Comparison of ENCODE assay signal across 8 cellular contexts in the genomic region with DNA sequence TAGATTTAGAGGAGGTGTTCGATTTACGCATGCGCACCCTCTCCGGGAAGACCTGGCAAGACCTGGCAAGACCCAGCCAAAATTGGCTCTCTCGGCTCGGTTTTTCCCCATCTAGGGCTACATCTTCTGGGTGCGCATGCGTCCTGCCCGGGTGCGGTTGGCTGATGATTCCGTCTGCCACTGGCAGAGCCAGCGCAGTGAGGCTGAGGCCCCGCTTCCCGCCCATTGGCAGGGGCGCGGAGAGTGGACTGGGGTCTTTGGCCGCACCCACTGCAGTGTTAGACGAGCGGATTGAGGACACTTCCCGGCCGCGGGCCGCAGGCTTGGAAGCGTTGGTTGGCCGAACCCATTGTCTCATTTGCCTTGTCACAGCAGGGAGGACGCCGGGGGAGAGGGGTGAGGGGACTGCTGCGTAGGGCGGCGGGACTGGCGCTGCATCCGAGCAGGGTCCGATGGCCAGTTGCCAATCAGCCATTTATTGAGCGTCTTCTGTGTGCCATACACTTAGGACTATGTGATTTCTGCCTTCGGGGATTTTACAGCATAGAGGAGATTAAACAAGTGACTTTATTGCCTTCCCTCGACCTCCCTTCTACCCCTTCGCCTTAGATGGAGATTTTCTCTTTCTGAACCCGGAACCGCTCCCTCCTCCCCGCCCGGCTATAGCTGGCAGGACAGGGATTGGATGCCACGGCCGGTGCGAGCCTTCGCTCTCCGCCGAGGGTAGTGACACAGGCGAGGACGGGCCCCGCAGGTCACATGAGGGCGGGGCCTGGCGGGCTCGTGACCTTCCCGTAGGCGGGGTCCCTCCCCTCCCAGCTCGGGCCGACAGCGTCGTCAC.
DNase-seq lines count a peak whose midpoint lies in the region; ATAC-seq lines count a peak whose summit lies in the region.

No MANE protein-coding gene starts in this region.

- no peaks in the 10 kb centered on the region for H3K27me3 Mint-ChIP-seq in activated naive CD4-positive, alpha-beta T cell treated with anti-CD3 and anti-CD28 coated beads, Interleukin-2, amount 50 U/mL, for 24 hours

- H3K27ac ChIP-seq in SK-N-MC: no peak overlapping the region

- no peaks in the 10 kb centered on the region for H3K36me3 ChIP-seq in SK-N-MC (ENCODE audit: insufficient read depth, low read length)

- H3K4me3 ChIP-seq in GM08714 (ENCODE audit: low read length): peak overlapping the region; percentile 56; the same call in 1 of the 2 replicates
- peak overlapping the region; percentile 77 for H3K4me3 ChIP-seq in SK-N-MC

- peak overlapping the region; percentile 95 for H3K4me3 Mint-ChIP-seq in activated naive CD4-positive, alpha-beta T cell treated with anti-CD3 and anti-CD28 coated beads, Interleukin-2, amount 50 U/mL, for 24 hours

- H3K27ac Mint-ChIP-seq in activated naive CD4-positive, alpha-beta T cell treated with anti-CD3 and anti-CD28 coated beads, Interleukin-2, amount 50 U/mL, for 24 hours: peak overlapping the region; percentile 98

- H3K9ac ChIP-seq in SK-N-MC (ENCODE audit: insufficient read length): peak overlapping the region; percentile 7

- DNase-seq in NCI-H1048 (lab: John Stamatoyannopoulos, UW): peak; percentile 91
- DNase-seq in SK-N-MC (ENCODE audit: low read depth, low spot score): peak; percentile 69
- DNase-seq in globus pallidus (ENCODE audit: low spot score): peak; percentile 98
- DNase-seq in non-pigmented ciliary epithelial cell (ENCODE audit: low read depth): peak; percentile 89
- peak; percentile 98 for DNase-seq in superior temporal gyrus (ENCODE audit: extremely low spot score)

- no peaks in the 10 kb centered on the region for H3K9me3 ChIP-seq in SK-N-MC (ENCODE audit: low read depth, low read length)

- peaks cover 16% of the 10 kb centered on the region for H3K4me1 Mint-ChIP-seq in activated naive CD4-positive, alpha-beta T cell treated with anti-CD3 and anti-CD28 coated beads, Interleukin-2, amount 50 U/mL, for 24 hours

- H3K9me3 Mint-ChIP-seq in activated naive CD4-positive, alpha-beta T cell treated with anti-CD3 and anti-CD28 coated beads, Interleukin-2, amount 50 U/mL, for 24 hours: no peaks in the 10 kb centered on the region

- peak; percentile 76 for ATAC-seq in HG02588 (IDR thresholded peaks at IDR 0.05; ENCODE audit: unreplicated experiment)

- H3K36me3 Mint-ChIP-seq in activated naive CD4-positive, alpha-beta T cell treated with anti-CD3 and anti-CD28 coated beads, Interleukin-2, amount 50 U/mL, for 24 hours: no peaks in the 10 kb centered on the region
